In genomic region chr18:59272221-59272888, GRCh38 we compare ENCODE assay signal across 12 cellular contexts. TPM values are rescaled to one million over a fixed set of nuclear protein-coding genes. Genes with fewer than 3 reads are reported as not detected.
DNase-seq lines count a peak whose midpoint lies in the region; ATAC-seq and TF ChIP-seq lines count a peak whose summit lies in the region.
"Had no signal": no experiment of that assay in that cellular context is flagged by ENCODE, and none has a peak within 500 bp of the region (broad histone marks: within the 10 kb centered on the region; RNA-seq: fewer than 3 reads in every experiment).

No MANE protein-coding gene starts in this region.

- no peaks in the 10 kb centered on the region for H3K9me3 Mint-ChIP-seq in activated naive CD4-positive, alpha-beta T cell treated with anti-CD3 and anti-CD28 coated beads, Interleukin-2, amount 50 U/mL, for 24 hours
- no peaks in the 10 kb centered on the region for H3K9me3 Mint-ChIP-seq in WTC11
- H3K9me3 Mint-ChIP-seq: activated T-cell treated with anti-CD3 and anti-CD28 coated beads, Interleukin-2, amount 50 U/mL, for 4 hours had no signal

- TF ChIP-seq CTCF in WTC11 (IDR thresholded peaks at IDR 0.05) (no peak), right lobe of liver (IDR thresholded peaks at IDR 0.05) (no peak), thoracic aorta (IDR thresholded peaks at IDR 0.05) (no peak), OCI-LY7 (conservative IDR thresholded peaks at IDR 0.05; ENCODE audit: low read length) (no peak)

- no peaks in the 10 kb centered on the region for H3K9me2 ChIP-seq in OCI-LY7 (ENCODE audit: insufficient read depth, low read length)

- peaks cover 28% of the 10 kb centered on the region for H3K4me1 Mint-ChIP-seq in activated naive CD4-positive, alpha-beta T cell treated with anti-CD3 and anti-CD28 coated beads, Interleukin-2, amount 50 U/mL, for 24 hours
- H3K4me1 Mint-ChIP-seq in WTC11: peaks cover 60% of the 10 kb centered on the region

- WGBS in right lobe of liver (ENCODE audit: insufficient coverage, low coverage, low lambda C conversion rate, missing lambda C conversion rate): 11% methylated on average over 15 of the region's 52 CpGs

- H3K4me3 ChIP-seq in right lobe of liver (peak overlapping the region in 2 of 3 donors; percentile 9 to 26), thoracic aorta (peak overlapping the region; percentile 64), OCI-LY7 (ENCODE audit: low read depth, low read length, poor library complexity, severe bottlenecking) (no peak overlapping the region)

- no peak for DNase-seq in activated naive CD4-positive, alpha-beta T cell treated with anti-CD3 and anti-CD28 coated beads, Interleukin-2, amount 50 U/mL, for 16 hours
- DNase-seq in WTC11 (ENCODE audit: low spot score) (peak; percentile 43), right lobe of liver (peak in 1 of 3 donors; percentile 38), thoracic aorta (ENCODE audit: low spot score) (no peak), OCI-LY7 (ENCODE audit: low spot score) (no peak)
- DNase-seq: activated T-cell treated with anti-CD3 and anti-CD28 coated beads, Interleukin-2, amount 50 U/mL, for 4 hours; stimulated activated CD4-positive, alpha-beta T cell treated with anti-CD3 and anti-CD28 coated beads, Interleukin-2, amount 100 ng/mL, for 48 hours had no signal

- H4K20me1 ChIP-seq in OCI-LY7 (ENCODE audit: insufficient read depth, low read length): no peaks in the 10 kb centered on the region

- H3K79me2 ChIP-seq in OCI-LY7 (ENCODE audit: insufficient read depth, low read depth, low read length): no peaks in the 10 kb centered on the region

- H3K27ac ChIP-seq in right lobe of liver (no peak overlapping the region), thoracic aorta (no peak overlapping the region), OCI-LY7 (ENCODE audit: low read depth, low read length, poor library complexity, severe bottlenecking) (no peak overlapping the region)
- H3K27ac ChIP-seq: BLaER1 treated with 17β-estradiol and CSF1 and Interleukin-3, amounts not matched to agents 10 nM and 100 nM had no signal

- H3K9me3 ChIP-seq in right lobe of liver: no peaks in the 10 kb centered on the region
- no peaks in the 10 kb centered on the region for H3K9me3 ChIP-seq in thoracic aorta
- no peaks in the 10 kb centered on the region for H3K9me3 ChIP-seq in OCI-LY7 (ENCODE audit: low read length)

- peak overlapping the region; percentile 23 for H3K4me3 Mint-ChIP-seq in activated naive CD4-positive, alpha-beta T cell treated with anti-CD3 and anti-CD28 coated beads, Interleukin-2, amount 50 U/mL, for 24 hours
- H3K4me3 Mint-ChIP-seq in WTC11: peak overlapping the region; percentile 54
- H3K4me3 Mint-ChIP-seq: activated T-cell treated with anti-CD3 and anti-CD28 coated beads, Interleukin-2, amount 50 U/mL, for 4 hours had no signal

- ATAC-seq in WTC11 (no peak), right lobe of liver (peak in 1 of 4 donors; percentile 18), thoracic aorta (ENCODE audit: insufficient number of reproducible peaks, low FRiP score, low read depth) (no peak), HG03469 (IDR thresholded peaks at IDR 0.05; ENCODE audit: unreplicated experiment) (no peak), GM21737 (IDR thresholded peaks at IDR 0.05; ENCODE audit: unreplicated experiment) (no peak)

- peaks cover 59% of the 10 kb centered on the region for H3K27me3 Mint-ChIP-seq in activated naive CD4-positive, alpha-beta T cell treated with anti-CD3 and anti-CD28 coated beads, Interleukin-2, amount 50 U/mL, for 24 hours
- H3K27me3 Mint-ChIP-seq in WTC11 (ENCODE audit: low read depth): peaks cover 97% of the 10 kb centered on the region

- peaks cover 18 to 65% of the 10 kb centered on the region in 2 donors for H3K27me3 ChIP-seq in right lobe of liver
- peaks cover 38% of the 10 kb centered on the region for H3K27me3 ChIP-seq in thoracic aorta (replicated peaks; ENCODE audit: insufficient read depth)

- H3K36me3 ChIP-seq in right lobe of liver (no peaks in the 10 kb centered on the region), thoracic aorta (no peaks in the 10 kb centered on the region), OCI-LY7 (ENCODE audit: insufficient read depth, low read length) (no peaks in the 10 kb centered on the region)
- H3K36me3 ChIP-seq: BLaER1 treated with 17β-estradiol and CSF1 and Interleukin-3, amounts not matched to agents 10 nM and 100 nM had no signal

- H3K4me1 ChIP-seq in right lobe of liver (peaks cover 0 to 20% (median 2%) of the 10 kb centered on the region in 4 donors), thoracic aorta (ENCODE audit: control insufficient read depth in 1 of 2, low read depth in 2 of 2) (peaks cover 10 to 36% of the 10 kb centered on the region in 2 donors), OCI-LY7 (ENCODE audit: insufficient read depth, low read length, poor library complexity, severe bottlenecking) (no peaks in the 10 kb centered on the region)

- no peaks in the 10 kb centered on the region for H3K36me3 Mint-ChIP-seq in activated naive CD4-positive, alpha-beta T cell treated with anti-CD3 and anti-CD28 coated beads, Interleukin-2, amount 50 U/mL, for 24 hours
- H3K36me3 Mint-ChIP-seq in WTC11: no peaks in the 10 kb centered on the region

- TF ChIP-seq POLR2A in right lobe of liver (IDR thresholded peaks at IDR 0.05): no peak

- no peak overlapping the region for H3K27ac Mint-ChIP-seq in activated naive CD4-positive, alpha-beta T cell treated with anti-CD3 and anti-CD28 coated beads, Interleukin-2, amount 50 U/mL, for 24 hours
- H3K27ac Mint-ChIP-seq in WTC11: no peak overlapping the region

- H2AFZ ChIP-seq in OCI-LY7 (ENCODE audit: low read length): no peak overlapping the region

- intact Hi-C loops in right lobe of liver (cut with DNase I) (no loop called here), OCI-LY7 (cut with micrococcal nuclease; ENCODE audit: unreplicated experiment) (no loop called here)

- POLR2A ChIA-PET in WTC11 (lab: Charles Lee) (interaction anchor here (1.2 to 1.5 kb wide), 2 partner anchors 8 to 36 kb away, joined by 4 to 12 read pairs; no protein-coding TSS in a partner anchor), OCI-LY7 (lab: Charles Lee) (no interaction called here)

- no TSS peak for BruUV-seq in OCI-LY7 (replicated peaks; lab: Mats Ljungman, UMichigan)

- no peak overlapping the region for H3K4me2 ChIP-seq in OCI-LY7 (ENCODE audit: low read length)
- H3K4me2 ChIP-seq: BLaER1 treated with 17β-estradiol and CSF1 and Interleukin-3, amounts not matched to agents 10 nM and 100 nM had no signal

- CTCF ChIA-PET in WTC11 (lab: Charles Lee): interaction anchor here (0.8 to 3.9 kb wide), 12 partner anchors 8 to 504 kb away, joined by 3 to 28 read pairs (median 6); partner anchors contain the start of genes CCBE1, CPLX4 and GRP
- CTCF ChIA-PET in OCI-LY7 (lab: Charles Lee; ENCODE audit: unreplicated experiment): no interaction called here

TF ChIP-seq in WTC11, 78 proteins besides CTCF, POLR2A, EP300 and RAD21:
- TF ChIP-seq PRDM15 (CRISPR knock-in tag; IDR thresholded peaks at IDR 0.05) (no peak), ZNF416 (CRISPR knock-in tag; IDR thresholded peaks at IDR 0.05) (no peak), ATF2 (CRISPR knock-in tag; IDR thresholded peaks at IDR 0.05; ENCODE audit: borderline replicate concordance, low read depth) (no peak), CBFB (CRISPR knock-in tag; IDR thresholded peaks at IDR 0.05; ENCODE audit: low read depth) (no peak)

RNA-seq across cellular contexts. Expression of gene RAX, which starts 0.9 kb away (rescaled TPM):
- total RNA-seq in WTC11 (2021) (0.57 to 0.94 TPM (median 0.89 TPM) in 3 replicates), right lobe of liver (not detected), thoracic aorta (not detected), OCI-LY7 (2022) (not detected in 2 replicates)
- total RNA-seq in OCI-LY7 (2014; rRNA removed; shearing (Covaris generic)): not detected in 2 replicates
- total RNA-seq: activated T-cell treated with anti-CD3 and anti-CD28 coated beads, Interleukin-2, amount 50 U/mL, for 4 hours; lung microvascular endothelial cell had no signal

RNA-seq across cellular contexts. Expression of gene CPLX4, which starts 46.1 kb away (rescaled TPM):
- total RNA-seq in WTC11 (2021) (not detected in 3 replicates), right lobe of liver (under 1 TPM in 1 of 6 experiments, not detected in 5; 0.10 TPM), thoracic aorta (not detected), OCI-LY7 (2022) (not detected in 2 replicates)
- total RNA-seq in OCI-LY7 (2014; rRNA removed; shearing (Covaris generic)): not detected in 2 replicates
- total RNA-seq: activated T-cell treated with anti-CD3 and anti-CD28 coated beads, Interleukin-2, amount 50 U/mL, for 4 hours; lung microvascular endothelial cell had no signal

RNA-seq across cellular contexts. Expression of gene GRP, which starts 52.4 kb away (rescaled TPM):
- total RNA-seq in WTC11 (2021): 0.22 TPM in 1 of 3 replicates, not detected in the others
- not detected for total RNA-seq in right lobe of liver
- total RNA-seq in thoracic aorta: not detected
- total RNA-seq in OCI-LY7 (2014; rRNA removed; shearing (Covaris generic)): not detected in 2 replicates
- total RNA-seq in OCI-LY7 (2022): not detected in 2 replicates
- total RNA-seq: activated T-cell treated with anti-CD3 and anti-CD28 coated beads, Interleukin-2, amount 50 U/mL, for 4 hours; lung microvascular endothelial cell had no signal
